ENCODE assay signal across 13 cellular contexts in genomic region chr11:61754534-61755482, GRCh38. TPM values are rescaled to one million over a fixed set of nuclear protein-coding genes. Genes with fewer than 3 reads are reported as not detected.
DNase-seq lines count a peak whose midpoint lies in the region; TF ChIP-seq lines count a peak whose summit lies in the region.
"Had no signal": no experiment of that assay in that cellular context is flagged by ENCODE, and none has a peak within 500 bp of the region (broad histone marks: within the 10 kb centered on the region; RNA-seq: fewer than 3 reads in every experiment).

No MANE protein-coding gene starts in this region.

- H3K27ac ChIP-seq in ovary, result peak overlapping the region; percentile 11 to 73
- H3K27ac ChIP-seq: heart left ventricle, transverse colon had no signal

- DNase-seq in astrocyte of the spinal cord (ENCODE audit: low read depth, low spot score), result peak; percentile 29
- DNase-seq in islet precursor cell, result peak; percentile 93
- peak; percentile 74 to 88 (median 77) for DNase-seq in ovary
- no peak for DNase-seq in stimulated activated CD4-positive, alpha-beta T cell treated with anti-CD3 and anti-CD28 coated beads, Interleukin-4, amount 100 ng/mL, for 1 hour
- no peak for DNase-seq in stimulated activated CD4-positive, alpha-beta T cell treated with anti-CD3 and anti-CD28 coated beads, Interleukin-1b, Interleukin-23, amount 100 ng/mL, for 48 hours
- no peak for DNase-seq in NCI-H2227 treated with DMSO at 0.1 percent for 48 hours (lab: John Stamatoyannopoulos, UW)
- DNase-seq in NCI-H2107 treated with DMSO at 0.1 percent for 48 hours (lab: John Stamatoyannopoulos, UW; ENCODE audit: unreplicated experiment), result no peak
- DNase-seq: AML-193, heart left ventricle, NCI-H1105, posterior cingulate gyrus, transverse colon had no signal

- H3K4me3 ChIP-seq in astrocyte of the spinal cord (ENCODE audit: low read depth, low read length), result no peak overlapping the region
- H3K4me3 ChIP-seq in ovary, result peak overlapping the region; percentile 22
- H3K4me3 ChIP-seq: heart left ventricle, transverse colon had no signal

- TF ChIP-seq CTCF in astrocyte of the spinal cord (IDR thresholded peaks at IDR 0.05; ENCODE audit: low read depth, low read length) (no peak), ovary (IDR thresholded peaks at IDR 0.05) (no peak)

- in situ Hi-C loops in astrocyte of the spinal cord (cut with HindIII; ENCODE audit: low sequenced_read_pairs), result no loop called here

- no peak for TF ChIP-seq EP300 in ovary (IDR thresholded peaks at IDR 0.05)

- intact Hi-C loops in ovary (cut with DNase I), result no loop called here

- H3K27me3 ChIP-seq in ovary, result no peaks in the 10 kb centered on the region

- H3K9me3 ChIP-seq in ES-I3 (ENCODE audit: control insufficient read depth, insufficient read depth, low read length) (no peaks in the 10 kb centered on the region), ovary (no peaks in the 10 kb centered on the region)
- H3K9me3 ChIP-seq: heart left ventricle, transverse colon had no signal

- H3K36me3 ChIP-seq in ES-I3 (ENCODE audit: insufficient read depth, low read length) (no peaks in the 10 kb centered on the region), ovary (no peaks in the 10 kb centered on the region)
- H3K36me3 ChIP-seq: heart left ventricle, transverse colon had no signal

- 56 to 66% (median 66%) methylated on average over 27 to 31 of the region's 31 CpGs for WGBS in ovary, 3 donors

- H3K9ac ChIP-seq in ES-I3 (ENCODE audit: low read depth, low read length), result peak overlapping the region; percentile 11; the same call in 1 of the 2 replicates

- H3K4me1 ChIP-seq in ES-I3 (ENCODE audit: insufficient read depth, low read length), result peaks cover 40% of the 10 kb centered on the region
- H3K4me1 ChIP-seq in ovary (ENCODE audit: insufficient read depth), result peaks cover 7% of the 10 kb centered on the region

- TF ChIP-seq POLR2A in ovary (IDR thresholded peaks at IDR 0.05), result no peak

RNA-seq across cellular contexts. Expression of gene MYRF, which starts 2.4 kb away (rescaled TPM):
- 100 to 1,000 TPM in 1 of 7 donors, 10 to 100 TPM in 6; 11.3 to 109 (median 41.3) TPM for total RNA-seq in ovary
- 1 to 10 TPM; 6.6 to 6.7 TPM for polyA plus RNA-seq in ovary

RNA-seq across cellular contexts. Expression of gene TMEM258, which starts 37.6 kb away (rescaled TPM):
- total RNA-seq in ovary, result 100 to 1,000 TPM in 5 of 7 donors, 10 to 100 TPM in 2; 32.2 to 131 (median 117) TPM
- 100 to 1,000 TPM; 170 to 192 TPM for polyA plus RNA-seq in ovary

RNA-seq across cellular contexts. Expression of gene FEN1, which starts 37.9 kb away (rescaled TPM):
- 1 to 10 TPM; 3.7 to 8.6 (median 5.2) TPM for total RNA-seq in ovary
- 1 to 10 TPM; 4.4 to 4.7 TPM for polyA plus RNA-seq in ovary

Comparison
In these comparisons a context has a peak if more than half of its experiments do, and no peak if none do; other contexts are left out.
1. DNase-seq: peak in astrocyte of the spinal cord (single experiment), islet precursor cell (single experiment) and ovary (5 of 5); none in stimulated activated CD4-positive, alpha-beta T cell treated with anti-CD3 and anti-CD28 coated beads, Interleukin-4, amount 100 ng/mL, for 1 hour (single experiment), stimulated activated CD4-positive, alpha-beta T cell treated with anti-CD3 and anti-CD28 coated beads, Interleukin-1b, Interleukin-23, amount 100 ng/mL, for 48 hours (single experiment), NCI-H2227 treated with DMSO at 0.1 percent for 48 hours (single experiment) and NCI-H2107 treated with DMSO at 0.1 percent for 48 hours (single experiment).